23 cellular contexts compared by ENCODE assay signal in the genomic region with DNA sequence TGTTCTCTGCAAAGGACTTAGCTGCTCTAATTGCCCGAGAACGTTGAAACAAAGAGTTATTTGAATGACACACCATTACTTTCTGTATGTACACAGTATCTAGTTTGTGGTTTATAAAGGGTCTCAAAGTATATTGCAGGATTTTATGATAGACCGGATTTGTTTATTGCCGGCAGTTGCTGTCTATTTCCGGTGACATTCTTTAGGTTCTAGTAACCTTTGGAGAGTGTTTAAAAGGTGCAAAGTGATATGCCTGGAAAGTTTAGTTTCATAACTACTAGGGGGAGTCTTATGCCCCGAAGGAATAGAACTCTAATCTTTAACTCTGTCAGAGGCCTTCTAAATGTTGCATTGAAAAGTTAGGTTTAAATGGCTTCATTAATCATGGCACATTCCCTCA.
DNase-seq lines count a peak whose midpoint lies in the region; ATAC-seq and TF ChIP-seq lines count a peak whose summit lies in the region.
"Had no signal": no experiment of that assay in that cellular context is flagged by ENCODE, and none has a peak within 500 bp of the region (broad histone marks: within the 10 kb centered on the region; RNA-seq: fewer than 3 reads in every experiment).

No MANE protein-coding gene starts in this region.

- H4K91ac ChIP-seq in IMR-90 (ENCODE audit: insufficient read depth, low read depth, low read length), result no peak overlapping the region

- no peak overlapping the region for H2BK5ac ChIP-seq in IMR-90 (ENCODE audit: low read depth, low read length, poor library complexity, severe bottlenecking)

- no peak overlapping the region for H4K5ac ChIP-seq in IMR-90 (ENCODE audit: low read depth, low read length)

- H2AK5ac ChIP-seq in IMR-90 (ENCODE audit: low read depth, low read length), result no peak overlapping the region

- H3K23ac ChIP-seq in IMR-90 (ENCODE audit: low read depth, low read length), result 0 out of 2 replicates have a peak overlapping the region, but pooled peaks have one; percentile 18

- WGBS in IMR-90 (ENCODE audit: extremely low coverage in 2 of 2, insufficient read length in 1 of 2), 2 experiments, result no CpG with 5 or more reads among the region's 6 CpGs

- H3K27me3 ChIP-seq in IMR-90 (ENCODE audit: control insufficient read depth, insufficient read depth, low read length) (no peaks in the 10 kb centered on the region), colonic mucosa (no peaks in the 10 kb centered on the region), lower lobe of right lung (ENCODE audit: low read depth) (no peaks in the 10 kb centered on the region), osteoblast (ENCODE audit: insufficient read depth, low read length) (no peaks in the 10 kb centered on the region)
- H3K27me3 ChIP-seq: ascending aorta had no signal

- H3K9me1 ChIP-seq in IMR-90 (ENCODE audit: insufficient read depth, low read length), result peaks cover 7% of the 10 kb centered on the region

- no peak overlapping the region for H2BK120ac ChIP-seq in IMR-90 (ENCODE audit: low read depth, low read length)

- TF ChIP-seq CTCF in IMR-90 (conservative IDR thresholded peaks at IDR 0.05; ENCODE audit: low read depth, low read length) (no peak), colonic mucosa (IDR thresholded peaks at IDR 0.05) (no peak), lower lobe of right lung (IDR thresholded peaks at IDR 0.05) (no peak), osteoblast (IDR thresholded peaks at IDR 0.05; ENCODE audit: extremely low read depth, low read depth, low read length) (no peak)

- ATAC-seq in IMR-90 (ENCODE audit: low read depth) (peak; percentile 61), lower lobe of right lung (no peak), HG03175 (IDR thresholded peaks at IDR 0.05; ENCODE audit: unreplicated experiment) (no peak), HG03108 (IDR thresholded peaks at IDR 0.05; ENCODE audit: unreplicated experiment) (no peak), GM21367 (IDR thresholded peaks at IDR 0.05; ENCODE audit: unreplicated experiment) (no peak)
- ATAC-seq: A549; stimulated activated naive CD8-positive, alpha-beta T cell treated with anti-CD3 and anti-CD28 coated beads, Interleukin-15, amount 100 ng/mL, for 72 hours had no signal

- no peaks in the 10 kb centered on the region for H4K20me1 ChIP-seq in IMR-90 (ENCODE audit: insufficient read depth, low read length)
- H4K20me1 ChIP-seq in osteoblast (ENCODE audit: insufficient read depth, low read length), result no peaks in the 10 kb centered on the region

- H3K4me1 ChIP-seq in IMR-90 (ENCODE audit: control insufficient read depth, insufficient read depth, low read length) (peaks cover 9% of the 10 kb centered on the region), colonic mucosa (no peaks in the 10 kb centered on the region), lower lobe of right lung (peaks cover 22% of the 10 kb centered on the region), osteoblast (ENCODE audit: insufficient read depth, low read length) (no peaks in the 10 kb centered on the region)
- H3K4me1 ChIP-seq: A549, ascending aorta had no signal

- no peak overlapping the region for H3K18ac ChIP-seq in IMR-90 (ENCODE audit: low read depth, low read length)

- DNase-seq in COLO829 (ENCODE audit: low spot score) (peak; percentile 56), IMR-90 (peak; percentile 43), colonic mucosa (peak; percentile 37), lower lobe of right lung (no peak), osteoblast (ENCODE audit: insufficient read length, low spot score, missing footprints) (no peak)
- DNase-seq: activated CD4-positive, alpha-beta T cell treated with anti-CD3 and anti-CD28 coated beads for 4 hours; activated naive CD8-positive, alpha-beta T cell treated with anti-CD3 and anti-CD28 coated beads, Interleukin-2, amount 10 ng/mL, durations not matched to agents 7 days and 5 days; activated T-cell treated with anti-CD3 and anti-CD28 coated beads for 4 hours; caudate nucleus; CD8-positive, alpha-beta memory T cell; GM23248; KG1; NCI-H146; NCI-H446 treated with DMSO at 0.1 percent for 48 hours; retina; stimulated activated CD8-positive, alpha-beta memory T cell treated with anti-CD3 and anti-CD28 coated beads, Interleukin-4, amount 100 ng/mL, for 48 hours; stimulated activated naive CD8-positive, alpha-beta T cell treated with anti-CD3 and anti-CD28 coated beads, Interleukin-15, amount 100 ng/mL, for 72 hours had no signal

- POLR2A ChIA-PET in IMR-90 (lab: Charles Lee; ENCODE audit: unreplicated experiment), result no interaction called here

- no peak for TF ChIP-seq POLR2A in IMR-90 (IDR thresholded peaks at IDR 0.05; ENCODE audit: low read depth, low read length)

- CTCF ChIA-PET in IMR-90 (lab: Yijun Ruan, JAX), result no interaction called here

- no peak overlapping the region for H2AFZ ChIP-seq in IMR-90 (replicated peaks; ENCODE audit: low read length, poor library complexity)
- H2AFZ ChIP-seq in osteoblast (ENCODE audit: low read length), result no peak overlapping the region
- H2AFZ ChIP-seq: GM23248 had no signal

- intact Hi-C loops in IMR-90 (cut with micrococcal nuclease), result loop anchor here (5.0 kb wide), 1 partner anchor 66 kb away; a partner anchor contains a TSS
- intact Hi-C loops in colonic mucosa (cut with DNase I), result no loop called here
- intact Hi-C loops in lower lobe of right lung (cut with DNase I), result no loop called here

- no peaks in the 10 kb centered on the region for H3K79me2 ChIP-seq in osteoblast (ENCODE audit: insufficient read depth, low read length)

- H3K56ac ChIP-seq in IMR-90 (ENCODE audit: extremely low read depth, insufficient read depth, low read length), result no peak overlapping the region

- H3K79me1 ChIP-seq in IMR-90 (ENCODE audit: low read depth in 1 of 2, low read length in 2 of 2), result 0 out of 4 replicates have a peak, but pooled peaks cover 0 to 8% of the 10 kb centered on the region in 2 experiments

- TF ChIP-seq RAD21 in IMR-90 (IDR thresholded peaks at IDR 0.05; ENCODE audit: low read length), result no peak

- H3K36me3 ChIP-seq in IMR-90 (ENCODE audit: control insufficient read depth, insufficient read depth, low read length) (peaks cover 5% of the 10 kb centered on the region; the same call in 1 of the 2 replicates), colonic mucosa (no peaks in the 10 kb centered on the region), lower lobe of right lung (peaks cover 25% of the 10 kb centered on the region), osteoblast (ENCODE audit: insufficient read depth, low read length) (peaks cover 51% of the 10 kb centered on the region)

- peak overlapping the region; percentile 39 for H3K14ac ChIP-seq in IMR-90 (replicated peaks; ENCODE audit: low read depth, low read length)

- H3K27ac ChIP-seq in IMR-90 (ENCODE audit: insufficient read depth, low read length) (no peak overlapping the region), colonic mucosa (peak overlapping the region; percentile 61), lower lobe of right lung (peak overlapping the region; percentile 22), osteoblast (ENCODE audit: low read depth, low read length) (no peak overlapping the region)
- H3K27ac ChIP-seq: A549, ascending aorta, GM23248, skin epidermis had no signal

- H4K8ac ChIP-seq in IMR-90 (ENCODE audit: low read depth in 2 of 2, low read length in 2 of 2), result no peak overlapping the region

- peak overlapping the region; percentile 46; the same call in 1 of the 2 replicates for H3K4me2 ChIP-seq in IMR-90 (ENCODE audit: low read depth, low read length)
- no peak overlapping the region for H3K4me2 ChIP-seq in osteoblast (ENCODE audit: insufficient read depth, low read length)
- H3K4me2 ChIP-seq: A549 had no signal

- H3K4me3 ChIP-seq in IMR-90 (ENCODE audit: insufficient read depth, low read depth, low read length) (no peak overlapping the region), colonic mucosa (no peak overlapping the region), lower lobe of right lung (no peak overlapping the region), osteoblast (ENCODE audit: insufficient read depth, low read length) (no peak overlapping the region)
- H3K4me3 ChIP-seq: A549, ascending aorta, GM23248, skin epidermis had no signal

- in situ Hi-C loops in IMR-90 (cut with MboI; ENCODE audit: low sequenced_read_pairs), result no loop called here

- no peak overlapping the region for H2BK20ac ChIP-seq in IMR-90 (ENCODE audit: low read depth, low read length)

- dilution Hi-C loops in IMR-90 (cut with HindIII; ENCODE audit: low sequenced_read_pairs, unreplicated experiment), result no loop called here

- no TSS peak for BruUV-seq in IMR-90 (replicated peaks; lab: Mats Ljungman, UMichigan)

- H3K4ac ChIP-seq in IMR-90 (ENCODE audit: low read depth, low read length), result no peak overlapping the region

- H2AK9ac ChIP-seq in IMR-90 (replicated peaks; ENCODE audit: low read depth, low read length, poor library complexity), result no peak overlapping the region

- no peaks in the 10 kb centered on the region for H3K9me3 ChIP-seq in IMR-90 (ENCODE audit: control insufficient read depth, insufficient read depth, low read length)
- no peaks in the 10 kb centered on the region for H3K9me3 ChIP-seq in colonic mucosa
- no peaks in the 10 kb centered on the region for H3K9me3 ChIP-seq in lower lobe of right lung
- no peaks in the 10 kb centered on the region for H3K9me3 ChIP-seq in osteoblast (ENCODE audit: low read depth, low read length)
- H3K9me3 ChIP-seq: A549, ascending aorta had no signal

- H2BK15ac ChIP-seq in IMR-90 (ENCODE audit: low read depth, low read length), result no peak overlapping the region

- H3K9ac ChIP-seq in IMR-90 (ENCODE audit: low read depth, low read length) (no peak overlapping the region), colonic mucosa (ENCODE audit: low read depth in 2 of 2, low read length in 2 of 2) (peak overlapping the region in 1 of 2 donors; percentile 80)
- H3K9ac ChIP-seq: GM23248 had no signal

TF ChIP-seq in IMR-90, 13 proteins besides CTCF, POLR2A, EP300 and RAD21 (continues in another document):
- TF ChIP-seq, protein P1, sequence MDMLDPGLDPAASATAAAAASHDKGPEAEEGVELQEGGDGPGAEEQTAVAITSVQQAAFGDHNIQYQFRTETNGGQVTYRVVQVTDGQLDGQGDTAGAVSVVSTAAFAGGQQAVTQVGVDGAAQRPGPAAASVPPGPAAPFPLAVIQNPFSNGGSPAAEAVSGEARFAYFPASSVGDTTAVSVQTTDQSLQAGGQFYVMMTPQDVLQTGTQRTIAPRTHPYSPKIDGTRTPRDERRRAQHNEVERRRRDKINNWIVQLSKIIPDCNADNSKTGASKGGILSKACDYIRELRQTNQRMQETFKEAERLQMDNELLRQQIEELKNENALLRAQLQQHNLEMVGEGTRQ (IDR thresholded peaks at IDR 0.05; ENCODE audit: low read depth, low read length), result no peak
- TF ChIP-seq CHD1 (IDR thresholded peaks at IDR 0.05; ENCODE audit: low read depth, low read length), result no peak
- no peak for TF ChIP-seq RFX5 (IDR thresholded peaks at IDR 0.05; ENCODE audit: low read depth, low read length)
- TF ChIP-seq RCOR1 (IDR thresholded peaks at IDR 0.05; ENCODE audit: insufficient replicate concordance, low read length), result no peak
- TF ChIP-seq BHLHE40 (IDR thresholded peaks at IDR 0.05; ENCODE audit: low read depth, low read length), result no peak
- no peak for TF ChIP-seq FOS (IDR thresholded peaks at IDR 0.05; ENCODE audit: low read depth, low read length)
- TF ChIP-seq MAFK (IDR thresholded peaks at IDR 0.05; ENCODE audit: low read depth, low read length), result no peak

Comparison
In these comparisons a context has a peak if more than half of its experiments do, and no peak if none do; other contexts are left out.
1. DNase-seq: peak in COLO829 (single experiment), IMR-90 (single experiment) and colonic mucosa (single experiment); none in lower lobe of right lung (single experiment) and osteoblast (single experiment).
2. H3K27ac ChIP-seq: peak in colonic mucosa (single experiment) and lower lobe of right lung (single experiment); none in IMR-90 (single experiment) and osteoblast (single experiment).